ENCODE assay signal across 8 cellular contexts in genomic region chr12:82687020-82687951, GRCh38. TPM values are rescaled to one million over a fixed set of nuclear protein-coding genes. Genes with fewer than 3 reads are reported as not detected.
DNase-seq lines count a peak whose midpoint lies in the region; ATAC-seq and TF ChIP-seq lines count a peak whose summit lies in the region.

No MANE protein-coding gene starts in this region.

- CTCF ChIA-PET in SK-N-SH (lab: Yijun Ruan, JAX), result interaction anchor here (0.6 to 3.8 kb wide), 13 partner anchors 11 to 1137 kb away, joined by 3 to 39 read pairs (median 12); no protein-coding TSS in a partner anchor

- H3K4me2 ChIP-seq in SK-N-SH, result peak overlapping the region; percentile 82

- H2AFZ ChIP-seq in SK-N-SH (ENCODE audit: low read depth), result peak overlapping the region; percentile 90

- H3K27ac ChIP-seq in SK-N-SH (ENCODE audit: low read depth in 2 of 2, low read length in 1 of 2) (peak overlapping the region; percentile 68 to 91; a peak in 3 of 4 replicates), right atrium auricular region (peak overlapping the region; percentile 86 to 89)

- TF ChIP-seq CTCF in SK-N-SH (IDR thresholded peaks at IDR 0.05) (no peak), right atrium auricular region (IDR thresholded peaks at IDR 0.05) (no peak)

- no peaks in the 10 kb centered on the region for H3F3A ChIP-seq in SK-N-SH (replicated peaks; ENCODE audit: insufficient read depth)

- H3K36me3 ChIP-seq in SK-N-SH (replicated peaks in 1 of 2; ENCODE audit: control insufficient read depth in 1 of 2, insufficient read depth in 2 of 2, low read length in 1 of 2), result peaks cover 4 to 5% of the 10 kb centered on the region in 2 experiments
- H3K36me3 ChIP-seq in right atrium auricular region, result no peaks in the 10 kb centered on the region

- no peak for TF ChIP-seq EP300 in SK-N-SH (IDR thresholded peaks at IDR 0.05; ENCODE audit: borderline replicate concordance in 1 of 2, low read depth in 1 of 2, low read length in 1 of 2)

- peak overlapping the region; percentile 66; the same call in 1 of the 2 replicates for H3K9ac ChIP-seq in SK-N-SH

- H3K4me3 ChIP-seq in SK-N-SH (ENCODE audit: low read depth in 2 of 2, low read length in 1 of 2) (peak overlapping the region; percentile 81 to 96), right atrium auricular region (peak overlapping the region; percentile 76 to 83)

- no peaks in the 10 kb centered on the region for H3K9me3 ChIP-seq in SK-N-SH
- no peaks in the 10 kb centered on the region for H3K9me3 ChIP-seq in right atrium auricular region

- H3K9me2 ChIP-seq in SK-N-SH, result no peaks in the 10 kb centered on the region

- no peaks in the 10 kb centered on the region for H3K27me3 ChIP-seq in SK-N-SH (ENCODE audit: insufficient read depth)
- no peaks in the 10 kb centered on the region for H3K27me3 ChIP-seq in right atrium auricular region

- ATAC-seq in GM21723 (IDR thresholded peaks at IDR 0.05; ENCODE audit: unreplicated experiment), result peak; percentile 54

- 0% methylated on average over 66 of the region's 74 CpGs for WGBS in SK-N-SH (ENCODE audit: low lambda C conversion rate)

- POLR2A ChIA-PET in SK-N-SH (lab: Yijun Ruan, JAX), result interaction anchor here (0.9 kb wide), 1 partner anchor 196 kb away, joined by 3 read pairs; no protein-coding TSS in a partner anchor

- H4K20me1 ChIP-seq in SK-N-SH (ENCODE audit: insufficient read depth), result no peaks in the 10 kb centered on the region

- in situ Hi-C loops in KBM-7 (cut with MboI; ENCODE audit: low pct_unique_long_range_greater_than_20kb, low sequenced_read_pairs), result no loop called here

- no peaks in the 10 kb centered on the region for H3K79me2 ChIP-seq in SK-N-SH (ENCODE audit: insufficient read depth)

- DNase-seq in EL, result peak; percentile 29
- DNase-seq in KBM-7, result peak; percentile 60
- DNase-seq in SK-N-SH, result no peak
- peak; percentile 0 for DNase-seq in activated naive CD8-positive, alpha-beta T cell treated with anti-CD3 and anti-CD28 coated beads, Interleukin-2, amount 50 U/mL, for 16 hours (ENCODE audit: low read depth, low spot score)
- DNase-seq in right atrium auricular region (ENCODE audit: low spot score), result no peak
- peak; percentile 77 for DNase-seq in retina
- no peak for DNase-seq in middle frontal gyrus (ENCODE audit: extremely low spot score, low spot score)

- peaks cover 0 to 19% of the 10 kb centered on the region in 2 experiments; a peak in 2 of 4 replicates for H3K4me1 ChIP-seq in SK-N-SH (ENCODE audit: control insufficient read depth in 1 of 2, insufficient read depth in 2 of 2, low read depth in 1 of 2, low read length in 1 of 2)
- peaks cover 0 to 19% of the 10 kb centered on the region in 2 donors for H3K4me1 ChIP-seq in right atrium auricular region

- TF ChIP-seq RAD21 in SK-N-SH (IDR thresholded peaks at IDR 0.05; ENCODE audit: low read length), result peak; percentile 1; the same call in 1 of the 2 replicates

TF ChIP-seq in SK-N-SH, 30 proteins besides CTCF, POLR2A, EP300 and RAD21:
- TF ChIP-seq POLR2AphosphoS5 (IDR thresholded peaks at IDR 0.05; ENCODE audit: low read depth, low read length), result no peak; the same call in 1 of the 2 replicates
- 0 out of 2 replicates have a peak, but pooled peaks have one; percentile 32 for TF ChIP-seq YY1 (IDR thresholded peaks at IDR 0.05; ENCODE audit: low read depth)
- TF ChIP-seq TAF1 (IDR thresholded peaks at IDR 0.05; ENCODE audit: borderline replicate concordance, low read depth, low read length), result 0 out of 2 replicates have a peak, but pooled peaks have one; percentile 2
- no peak for TF ChIP-seq NRF1 (IDR thresholded peaks at IDR 0.05; ENCODE audit: low read depth, low read length)
- no peak for TF ChIP-seq MEF2A (IDR thresholded peaks at IDR 0.05; ENCODE audit: borderline replicate concordance, low read depth)
- TF ChIP-seq PBX3 (IDR thresholded peaks at IDR 0.05), result peak; percentile 21; the same call in 1 of the 2 replicates
- no peak for TF ChIP-seq EZH2phosphoT487 (IDR thresholded peaks at IDR 0.05; ENCODE audit: borderline replicate concordance, low read depth)
- 0 out of 2 replicates have a peak, but pooled peaks have one; percentile 29 for TF ChIP-seq MXI1 (IDR thresholded peaks at IDR 0.05; ENCODE audit: low read depth, low read length)
- peak; percentile 9; the same call in 1 of the 2 replicates for TF ChIP-seq TCF12 (IDR thresholded peaks at IDR 0.05)
- no peak for TF ChIP-seq RFX5 (IDR thresholded peaks at IDR 0.05; ENCODE audit: low read length)

RNA-seq across cellular contexts. Expression of gene TMTC2, which starts 0.6 kb away (rescaled TPM):
- 4.1 and 6.0 TPM in 2 replicates for polyA plus RNA-seq in SK-N-SH (2012; rRNA removed)
- polyA plus RNA-seq in SK-N-SH (2012; cell fraction: cytosol; rRNA removed), result 5.4 TPM in 2 replicates
- polyA plus RNA-seq in SK-N-SH (2012; cell fraction: nucleus; rRNA removed), result 11.8 and 12.4 TPM in 2 replicates
- 1 to 10 TPM; 2.9 to 3.2 TPM for total RNA-seq in right atrium auricular region

Comparison
In these comparisons a context has a peak if more than half of its experiments do, and no peak if none do; other contexts are left out.
1. DNase-seq: peak in EL (single experiment), KBM-7 (single experiment), activated naive CD8-positive, alpha-beta T cell treated with anti-CD3 and anti-CD28 coated beads, Interleukin-2, amount 50 U/mL, for 16 hours (single experiment) and retina (single experiment); none in SK-N-SH (single experiment), right atrium auricular region (single experiment) and middle frontal gyrus (single experiment).